In genomic region chr12:27025116-27025515, GRCh38 we compare ENCODE assay signal across 1 cellular context.
TF ChIP-seq lines count a peak whose summit lies in the region.

No MANE protein-coding gene starts in this region.

TF ChIP-seq in HCT116, 20 proteins besides CTCF, POLR2A, EP300 and RAD21:
- no peak for TF ChIP-seq REST (IDR thresholded peaks at IDR 0.05; ENCODE audit: low read depth)
- TF ChIP-seq SRF (IDR thresholded peaks at IDR 0.05; ENCODE audit: low read depth), result no peak
- TF ChIP-seq ATF3 (IDR thresholded peaks at IDR 0.05), result no peak
- no peak for TF ChIP-seq JUND (IDR thresholded peaks at IDR 0.05)
- no peak for TF ChIP-seq SP1 (IDR thresholded peaks at IDR 0.05; ENCODE audit: low read depth)
- no peak for TF ChIP-seq POLR2AphosphoS5 (IDR thresholded peaks at IDR 0.05; ENCODE audit: low read depth, low read length)
- no peak for TF ChIP-seq SIN3A (IDR thresholded peaks at IDR 0.05; ENCODE audit: low read depth)
- no peak for TF ChIP-seq ELF1 (IDR thresholded peaks at IDR 0.05; ENCODE audit: borderline replicate concordance, low read depth)
- no peak for TF ChIP-seq EZH2 (IDR thresholded peaks at IDR 0.05)
- TF ChIP-seq ZFX (IDR thresholded peaks at IDR 0.05), result no peak
- no peak for TF ChIP-seq ZNF274 (IDR thresholded peaks at IDR 0.05; ENCODE audit: low read depth, low read length)
- no peak for TF ChIP-seq FOSL1 (IDR thresholded peaks at IDR 0.05; ENCODE audit: low read depth)
- no peak for TF ChIP-seq EZH2phosphoT487 (IDR thresholded peaks at IDR 0.05; ENCODE audit: borderline replicate concordance)
- TF ChIP-seq TCF7L2 (IDR thresholded peaks at IDR 0.05; ENCODE audit: borderline replicate concordance, extremely low read depth, insufficient read depth, insufficient read length), result no peak
- TF ChIP-seq CEBPB (IDR thresholded peaks at IDR 0.05; ENCODE audit: low read depth), result no peak
- TF ChIP-seq ZBTB33 (IDR thresholded peaks at IDR 0.05; ENCODE audit: extremely low read depth, insufficient replicate concordance, low read length), result no peak
- TF ChIP-seq CBX3 (IDR thresholded peaks at IDR 0.05; ENCODE audit: low read depth), result no peak
- TF ChIP-seq MAX (IDR thresholded peaks at IDR 0.05), result no peak
